ENCODE assay signal across 10 cellular contexts in the genomic region with DNA sequence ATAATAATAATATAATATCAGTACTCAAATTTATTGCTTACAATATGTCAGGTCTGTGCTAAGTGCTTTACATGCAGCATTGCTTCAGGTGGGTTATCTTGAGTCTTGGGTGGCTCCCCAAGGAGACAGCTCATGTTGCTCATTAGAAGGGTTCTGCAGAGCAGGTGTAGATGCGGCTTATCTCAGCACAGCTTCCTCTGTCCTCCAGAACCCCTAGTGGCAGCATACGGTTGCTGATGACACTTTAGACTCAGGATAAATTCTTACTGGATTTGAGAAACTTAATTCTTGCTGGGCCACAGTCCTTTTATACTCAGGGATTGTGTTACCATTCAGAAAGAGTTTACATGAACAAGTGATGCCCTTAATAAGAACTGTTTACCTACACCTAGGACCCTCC. TPM values are rescaled to one million over a fixed set of nuclear protein-coding genes. Genes with fewer than 3 reads are reported as not detected.
DNase-seq lines count a peak whose midpoint lies in the region; ATAC-seq and TF ChIP-seq lines count a peak whose summit lies in the region.
"Had no signal": no experiment of that assay in that cellular context is flagged by ENCODE, and none has a peak within 500 bp of the region (broad histone marks: within the 10 kb centered on the region; RNA-seq: fewer than 3 reads in every experiment).

No MANE protein-coding gene starts in this region.

- intact Hi-C loops in IMR-90 (cut with micrococcal nuclease): no loop called here
- intact Hi-C loops in naive thymus-derived CD4-positive, alpha-beta T cell (cut with micrococcal nuclease): loop anchor here in 1 of 2 donors (1.0 kb wide), 1 partner anchor 8 kb away; no protein-coding TSS in a partner anchor

- no peak overlapping the region for H2BK5ac ChIP-seq in IMR-90 (ENCODE audit: low read depth, low read length, poor library complexity, severe bottlenecking)

- H3K9me1 ChIP-seq in IMR-90 (ENCODE audit: insufficient read depth, low read length): peaks cover 6% of the 10 kb centered on the region

- no peak overlapping the region for H4K91ac ChIP-seq in IMR-90 (ENCODE audit: insufficient read depth, low read depth, low read length)

- peak overlapping the region in 4 of 9 donors; percentile 6 to 65 (median 22) for H3K27ac Mint-ChIP-seq in naive thymus-derived CD4-positive, alpha-beta T cell

- no CpG with 5 or more reads among the region's 2 CpGs for WGBS in IMR-90 (ENCODE audit: extremely low coverage in 2 of 2, insufficient read length in 1 of 2), 2 experiments

- CTCF ChIA-PET in IMR-90 (lab: Yijun Ruan, JAX): interaction anchor here (0.7 kb wide), 1 partner anchor 164 kb away, joined by 4 read pairs; no protein-coding TSS in a partner anchor
- CTCF ChIA-PET in naive thymus-derived CD4-positive, alpha-beta T cell (lab: Charles Lee): interaction anchor here (0.7 to 1.5 kb wide), 4 partner anchors 9 to 89 kb away, joined by 3 to 4 read pairs (median 4); partner anchors contain the start of gene SLC25A30

- TF ChIP-seq RAD21 in IMR-90 (IDR thresholded peaks at IDR 0.05; ENCODE audit: low read length): no peak

- no peak overlapping the region for H3K23ac ChIP-seq in IMR-90 (ENCODE audit: low read depth, low read length)

- peak overlapping the region in 2 of 10 donors; percentile 42 to 49 for H3K4me3 Mint-ChIP-seq in naive thymus-derived CD4-positive, alpha-beta T cell

- in situ Hi-C loops in IMR-90 (cut with MboI; ENCODE audit: low sequenced_read_pairs): loop anchor here (10.0 kb wide), 1 partner anchor 61 kb away; no protein-coding TSS in a partner anchor
- in situ Hi-C loops in astrocyte of the cerebellum (cut with HindIII; ENCODE audit: low sequenced_read_pairs): no loop called here
- in situ Hi-C loops in HAP-1 (cut with MboI; ENCODE audit: low sequenced_read_pairs): no loop called here

- no TSS peak for BruUV-seq in IMR-90 (replicated peaks; lab: Mats Ljungman, UMichigan)

- H3K79me1 ChIP-seq in IMR-90 (ENCODE audit: low read depth in 1 of 2, low read length in 2 of 2): peaks cover 17 to 56% of the 10 kb centered on the region in 2 experiments

- H3K4me2 ChIP-seq in IMR-90 (ENCODE audit: low read depth, low read length): no peak overlapping the region

- no peak overlapping the region for H2AK5ac ChIP-seq in IMR-90 (ENCODE audit: low read depth, low read length)

- TF ChIP-seq CTCF in IMR-90 (conservative IDR thresholded peaks at IDR 0.05; ENCODE audit: low read depth, low read length): 0 out of 2 replicates have a peak, but pooled peaks have one; percentile 10
- peak; percentile 22 for TF ChIP-seq CTCF in astrocyte of the cerebellum (IDR thresholded peaks at IDR 0.05; ENCODE audit: low read depth, low read length, missing control alignments)

- H3K27me3 ChIP-seq in IMR-90 (ENCODE audit: control insufficient read depth, insufficient read depth, low read length) (no peaks in the 10 kb centered on the region), HAP-1 (ENCODE audit: low read depth) (no peaks in the 10 kb centered on the region)
- H3K27me3 ChIP-seq in naive thymus-derived CD4-positive, alpha-beta T cell (ENCODE audit: control insufficient read depth in 2 of 2, insufficient read depth in 2 of 2, low read length in 2 of 2): no peaks in the 10 kb centered on the region
- H3K27me3 ChIP-seq: sigmoid colon had no signal

- POLR2A ChIA-PET in IMR-90 (lab: Charles Lee; ENCODE audit: unreplicated experiment): no interaction called here
- POLR2A ChIA-PET in naive thymus-derived CD4-positive, alpha-beta T cell (lab: Charles Lee): interaction anchor here (1.8 kb wide), 1 partner anchor 8 kb away, joined by 9 read pairs; the partner anchor contains the start of gene COG3

- no peak overlapping the region for H2BK120ac ChIP-seq in IMR-90 (ENCODE audit: low read depth, low read length)

- peaks cover 5% of the 10 kb centered on the region for H3K36me3 ChIP-seq in IMR-90 (ENCODE audit: control insufficient read depth, insufficient read depth, low read length)
- peaks cover 0 to 14% (median 6%) of the 10 kb centered on the region in 3 experiments for H3K36me3 ChIP-seq in naive thymus-derived CD4-positive, alpha-beta T cell (ENCODE audit: control insufficient read depth in 2 of 3, insufficient read depth in 3 of 3, low read length in 3 of 3)
- peaks cover 11% of the 10 kb centered on the region for H3K36me3 ChIP-seq in HAP-1 (replicated peaks)

- peak overlapping the region; percentile 23 for H2AK9ac ChIP-seq in IMR-90 (replicated peaks; ENCODE audit: low read depth, low read length, poor library complexity)

- TF ChIP-seq POLR2A in IMR-90 (IDR thresholded peaks at IDR 0.05; ENCODE audit: low read depth, low read length): no peak

- no peak overlapping the region for H3K56ac ChIP-seq in IMR-90 (ENCODE audit: extremely low read depth, insufficient read depth, low read length)

- dilution Hi-C loops in IMR-90 (cut with HindIII; ENCODE audit: low sequenced_read_pairs, unreplicated experiment): no loop called here

- H3K4me1 ChIP-seq in IMR-90 (ENCODE audit: control insufficient read depth, insufficient read depth, low read length) (peaks cover under 1% of the 10 kb centered on the region; the same call in 1 of the 2 replicates), HAP-1 (no peaks in the 10 kb centered on the region)
- peaks cover 0 to 7% of the 10 kb centered on the region in 2 donors for H3K4me1 ChIP-seq in naive thymus-derived CD4-positive, alpha-beta T cell (ENCODE audit: control insufficient read depth in 2 of 2, insufficient read depth in 2 of 2, low read length in 2 of 2)

- H3K9me3 ChIP-seq in IMR-90 (ENCODE audit: control insufficient read depth, insufficient read depth, low read length) (no peaks in the 10 kb centered on the region), HAP-1 (no peaks in the 10 kb centered on the region)
- no peaks in the 10 kb centered on the region for H3K9me3 ChIP-seq in naive thymus-derived CD4-positive, alpha-beta T cell (ENCODE audit: control insufficient read depth in 2 of 3, low read length in 3 of 3)
- H3K9me3 ChIP-seq: sigmoid colon had no signal

- H3K4me3 ChIP-seq in IMR-90 (ENCODE audit: insufficient read depth, low read depth, low read length) (no peak overlapping the region), astrocyte of the cerebellum (ENCODE audit: low read depth, low read length) (no peak overlapping the region), HAP-1 (no peak overlapping the region)
- H3K4me3 ChIP-seq in naive thymus-derived CD4-positive, alpha-beta T cell (ENCODE audit: low read length): no peak overlapping the region
- H3K4me3 ChIP-seq: sigmoid colon had no signal

- H3K9ac ChIP-seq in IMR-90 (ENCODE audit: low read depth, low read length): no peak overlapping the region

- no peak overlapping the region for H3K18ac ChIP-seq in IMR-90 (ENCODE audit: low read depth, low read length)

- H3K14ac ChIP-seq in IMR-90 (replicated peaks; ENCODE audit: low read depth, low read length): no peak overlapping the region

- H3K4ac ChIP-seq in IMR-90 (ENCODE audit: low read depth, low read length): no peak overlapping the region

- H3K9me3 Mint-ChIP-seq in naive thymus-derived CD4-positive, alpha-beta T cell: peaks cover 0 to 5% (median 0%) of the 10 kb centered on the region in 11 donors

- H3K4me1 Mint-ChIP-seq in naive thymus-derived CD4-positive, alpha-beta T cell: peaks cover 35 to 63% (median 56%) of the 10 kb centered on the region in 7 donors

- H4K5ac ChIP-seq in IMR-90 (ENCODE audit: low read depth, low read length): no peak overlapping the region

- peak; percentile 5 for DNase-seq in SIG-M5 treated with dmso at 0.1 percent for 504 hours (lab: John Stamatoyannopoulos, UW; ENCODE audit: unreplicated experiment)
- DNase-seq in SIG-M5 (lab: John Stamatoyannopoulos, UW): no peak
- no peak for DNase-seq in IMR-90
- DNase-seq in astrocyte of the cerebellum (ENCODE audit: low read depth): no peak
- peak in 6 of 9 donors; percentile 14 to 44 (median 22) for DNase-seq in naive thymus-derived CD4-positive, alpha-beta T cell
- DNase-seq in HAP-1 (ENCODE audit: low spot score in 2 of 2): no peak
- DNase-seq: sigmoid colon, T1000 had no signal

- H2BK15ac ChIP-seq in IMR-90 (ENCODE audit: low read depth, low read length): no peak overlapping the region

- no peak overlapping the region for H4K8ac ChIP-seq in IMR-90 (ENCODE audit: low read depth in 2 of 2, low read length in 2 of 2)

- H4K20me1 ChIP-seq in IMR-90 (ENCODE audit: insufficient read depth, low read length): peaks cover 59% of the 10 kb centered on the region

- H3K36me3 Mint-ChIP-seq in naive thymus-derived CD4-positive, alpha-beta T cell: peaks cover 0 to 31% (median 14%) of the 10 kb centered on the region in 5 donors

- H2AFZ ChIP-seq in IMR-90 (replicated peaks; ENCODE audit: low read length, poor library complexity): no peak overlapping the region

- H2BK20ac ChIP-seq in IMR-90 (ENCODE audit: low read depth, low read length): no peak overlapping the region

- ATAC-seq in IMR-90 (ENCODE audit: low read depth) (no peak), GM21576 (IDR thresholded peaks at IDR 0.05; ENCODE audit: unreplicated experiment) (no peak), HG03342 (IDR thresholded peaks at IDR 0.05; ENCODE audit: unreplicated experiment) (no peak)
- peak; percentile 82 for ATAC-seq in naive thymus-derived CD4-positive, alpha-beta T cell

- H3K27me3 Mint-ChIP-seq in naive thymus-derived CD4-positive, alpha-beta T cell: no peaks in the 10 kb centered on the region

- H3K27ac ChIP-seq in IMR-90 (ENCODE audit: insufficient read depth, low read length): no peak overlapping the region
- no peak overlapping the region for H3K27ac ChIP-seq in naive thymus-derived CD4-positive, alpha-beta T cell (ENCODE audit: low read depth, low read length)
- H3K27ac ChIP-seq: sigmoid colon had no signal

TF ChIP-seq in IMR-90, 13 proteins besides CTCF, POLR2A, EP300 and RAD21 (continues in another document):
- TF ChIP-seq FOS (IDR thresholded peaks at IDR 0.05; ENCODE audit: low read depth, low read length): no peak
- no peak for TF ChIP-seq CHD1 (IDR thresholded peaks at IDR 0.05; ENCODE audit: low read depth, low read length)

RNA-seq across cellular contexts. Expression of gene COG3, which starts 8.9 kb away (rescaled TPM):
- 31.9 and 34.2 TPM in 2 replicates for total RNA-seq in IMR-90 (2012; rRNA removed)
- 20.4 and 21.7 TPM in 2 replicates for polyA plus RNA-seq in IMR-90 (2012; rRNA removed)
- 9.5 and 14.5 TPM in 2 replicates for polyA plus RNA-seq in IMR-90 (2012; cell fraction: cytosol; rRNA removed)
- polyA plus RNA-seq in IMR-90 (2012; cell fraction: nucleus; rRNA removed; ENCODE audit: low replicate concordance): 24.8 and 54.3 TPM in 2 replicates
- total RNA-seq in naive thymus-derived CD4-positive, alpha-beta T cell: 10 to 100 TPM; 29.7 to 50.1 (median 43.4) TPM
- 10 to 100 TPM; 26.5 to 31.2 TPM for polyA plus RNA-seq in naive thymus-derived CD4-positive, alpha-beta T cell

RNA-seq across cellular contexts. Expression of gene SLC25A30, which starts 55.5 kb away (rescaled TPM):
- 15.3 and 19.4 TPM in 2 replicates for total RNA-seq in IMR-90 (2012; rRNA removed)
- 8.9 and 9.9 TPM in 2 replicates for polyA plus RNA-seq in IMR-90 (2012; rRNA removed)
- polyA plus RNA-seq in IMR-90 (2012; cell fraction: cytosol; rRNA removed): 2.1 and 4.5 TPM in 2 replicates
- polyA plus RNA-seq in IMR-90 (2012; cell fraction: nucleus; rRNA removed; ENCODE audit: low replicate concordance): 1.4 and 9.6 TPM in 2 replicates
- 10 to 100 TPM; 13.3 to 29.4 (median 23.6) TPM for total RNA-seq in naive thymus-derived CD4-positive, alpha-beta T cell
- polyA plus RNA-seq in naive thymus-derived CD4-positive, alpha-beta T cell: 1 to 10 TPM; 1.7 to 2.1 TPM

Comparison
In these comparisons a context has a peak if more than half of its experiments do, and no peak if none do; other contexts are left out.
1. DNase-seq: peak in SIG-M5 treated with dmso at 0.1 percent for 504 hours (single experiment) and naive thymus-derived CD4-positive, alpha-beta T cell (6 of 9); none in SIG-M5 (single experiment), IMR-90 (single experiment), astrocyte of the cerebellum (single experiment) and HAP-1 (0 of 2).